Comparison of ENCODE assay signal across 22 cellular contexts in genomic region chr11:125236072-125236825, GRCh38.
"Had no signal": no experiment of that assay in that cellular context is flagged by ENCODE, and none has a peak within 500 bp of the region (broad histone marks: within the 10 kb centered on the region; RNA-seq: fewer than 3 reads in every experiment).

No MANE protein-coding gene starts in this region.

- H3K36me3 Mint-ChIP-seq: activated naive CD8-positive, alpha-beta T cell treated with anti-CD3 and anti-CD28 coated beads, Interleukin-2, amount 10 ng/mL, durations not matched to agents 7 days and 5 days; immature natural killer cell; memory B cell had no signal

- H3K27ac Mint-ChIP-seq: activated CD4-positive, alpha-beta memory T cell treated with anti-CD3 and anti-CD28 coated beads, Interleukin-2, amount 10 ng/mL, durations not matched to agents 7 days and 5 days; activated naive CD4-positive, alpha-beta T cell treated with anti-CD3 and anti-CD28 coated beads for 36 hours; activated naive CD8-positive, alpha-beta T cell treated with anti-CD3 and anti-CD28 coated beads, Interleukin-2, amount 10 ng/mL, durations not matched to agents 7 days and 5 days; activated T-cell treated with anti-CD3 and anti-CD28 coated beads, Interleukin-2, amount 50 U/mL, for 72 hours; immature natural killer cell; memory B cell; T-helper 1 cell treated with Interleukin-12 subunit alpha and Interleukin-12 subunit beta and Interleukin-4 antibody, amounts not matched to agents 30 μg/mL and 1 μg/mL, for 36 hours had no signal

- DNase-seq: activated CD4-positive, alpha-beta memory T cell treated with anti-CD3 and anti-CD28 coated beads, Interleukin-2, amount 10 ng/mL, durations not matched to agents 7 days and 5 days; activated CD4-positive, alpha-beta T cell treated with anti-CD3 and anti-CD28 coated beads for 48 hours; activated effector memory CD4-positive, alpha-beta T cell treated with Interleukin-2 at 50 U/mL for 16 hours; activated naive CD4-positive, alpha-beta T cell treated with anti-CD3 and anti-CD28 coated beads for 36 hours; activated naive CD8-positive, alpha-beta T cell treated with anti-CD3 and anti-CD28 coated beads, Interleukin-2, amount 10 ng/mL, durations not matched to agents 7 days and 5 days; activated T-cell treated with anti-CD3 and anti-CD28 coated beads, Interleukin-2, amount 50 U/mL, for 72 hours; amniotic stem cell; effector memory CD4-positive, alpha-beta T cell; head of caudate nucleus; immature natural killer cell; kidney glomerular epithelial cell; occipital lobe; stimulated activated CD4-positive, alpha-beta T cell treated with anti-CD3 and anti-CD28 coated beads, Interleukin-2, amount 100 ng/mL, for 48 hours; stimulated activated naive CD4-positive, alpha-beta T cell; testis had no signal

- H3K27ac ChIP-seq: breast epithelium, esophagus muscularis mucosa, gastroesophageal sphincter, testis, upper lobe of left lung had no signal

- H3K36me3 ChIP-seq: breast epithelium, esophagus muscularis mucosa, gastroesophageal sphincter, upper lobe of left lung had no signal

- H3K4me3 ChIP-seq: breast epithelium, esophagus muscularis mucosa, gastroesophageal sphincter, testis, upper lobe of left lung had no signal

- H3K4me1 Mint-ChIP-seq: activated CD4-positive, alpha-beta memory T cell treated with anti-CD3 and anti-CD28 coated beads, Interleukin-2, amount 10 ng/mL, durations not matched to agents 7 days and 5 days; activated naive CD8-positive, alpha-beta T cell treated with anti-CD3 and anti-CD28 coated beads, Interleukin-2, amount 10 ng/mL, durations not matched to agents 7 days and 5 days; central memory CD8-positive, alpha-beta T cell; immature natural killer cell; memory B cell had no signal

- H3K9me3 Mint-ChIP-seq: activated CD4-positive, alpha-beta memory T cell treated with anti-CD3 and anti-CD28 coated beads, Interleukin-2, amount 10 ng/mL, durations not matched to agents 7 days and 5 days; activated naive CD4-positive, alpha-beta T cell treated with anti-CD3 and anti-CD28 coated beads for 36 hours; activated naive CD8-positive, alpha-beta T cell treated with anti-CD3 and anti-CD28 coated beads, Interleukin-2, amount 10 ng/mL, durations not matched to agents 7 days and 5 days; activated T-cell treated with anti-CD3 and anti-CD28 coated beads, Interleukin-2, amount 50 U/mL, for 72 hours; central memory CD8-positive, alpha-beta T cell; T-helper 1 cell treated with Interleukin-12 subunit alpha and Interleukin-12 subunit beta and Interleukin-4 antibody, amounts not matched to agents 30 μg/mL and 1 μg/mL, for 36 hours had no signal

- H3K4me3 Mint-ChIP-seq: activated CD4-positive, alpha-beta memory T cell treated with anti-CD3 and anti-CD28 coated beads, Interleukin-2, amount 10 ng/mL, durations not matched to agents 7 days and 5 days; activated naive CD4-positive, alpha-beta T cell treated with anti-CD3 and anti-CD28 coated beads for 36 hours; activated naive CD8-positive, alpha-beta T cell treated with anti-CD3 and anti-CD28 coated beads, Interleukin-2, amount 10 ng/mL, durations not matched to agents 7 days and 5 days; activated T-cell treated with anti-CD3 and anti-CD28 coated beads, Interleukin-2, amount 50 U/mL, for 72 hours; central memory CD8-positive, alpha-beta T cell; immature natural killer cell; memory B cell; T-helper 1 cell treated with Interleukin-12 subunit alpha and Interleukin-12 subunit beta and Interleukin-4 antibody, amounts not matched to agents 30 μg/mL and 1 μg/mL, for 36 hours had no signal

- H3K27me3 ChIP-seq: esophagus muscularis mucosa, gastroesophageal sphincter, testis, upper lobe of left lung had no signal

- H3K9me3 ChIP-seq: breast epithelium, testis, upper lobe of left lung had no signal

- H3K4me1 ChIP-seq: breast epithelium, esophagus muscularis mucosa, gastroesophageal sphincter, testis had no signal
